Comparison of ENCODE assay signal across 8 cellular contexts in the genomic region with DNA sequence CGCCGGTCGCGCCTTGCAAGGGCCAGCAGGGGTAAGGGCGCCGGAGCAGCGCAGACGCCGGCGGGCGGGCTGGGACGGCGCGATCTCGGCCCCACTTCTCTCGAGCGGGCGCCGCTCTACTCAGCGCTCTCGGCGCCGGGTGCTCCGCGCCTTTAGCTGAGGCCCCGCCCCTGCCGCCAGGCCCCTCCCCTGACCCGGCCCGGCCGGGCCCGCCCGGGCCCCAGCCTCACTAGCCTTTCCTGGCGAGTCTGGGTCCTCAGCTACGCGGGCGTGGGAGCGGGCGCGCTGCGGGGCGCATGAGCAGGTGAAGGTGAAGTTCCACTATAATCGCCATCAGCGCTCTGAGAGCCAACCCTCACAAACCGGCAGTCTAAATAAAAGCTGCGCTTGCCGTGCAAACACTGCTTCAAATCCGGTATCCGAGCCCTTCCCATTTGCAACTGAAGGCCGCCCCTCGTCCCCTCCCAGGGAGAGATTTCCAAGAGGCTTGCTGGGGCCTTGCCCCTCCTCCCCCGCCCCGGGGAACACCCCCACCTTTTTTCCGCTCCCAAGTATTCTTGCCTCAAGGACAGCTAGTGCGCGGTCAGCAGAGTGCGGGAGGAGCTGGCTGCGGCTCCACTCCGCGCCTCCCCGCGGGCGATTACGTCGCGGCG. TPM values are rescaled to one million over a fixed set of nuclear protein-coding genes. Genes with fewer than 3 reads are reported as not detected.
DNase-seq lines count a peak whose midpoint lies in the region; ATAC-seq, FAIRE-seq and TF ChIP-seq lines count a peak whose summit lies in the region.

A gene with protein sequence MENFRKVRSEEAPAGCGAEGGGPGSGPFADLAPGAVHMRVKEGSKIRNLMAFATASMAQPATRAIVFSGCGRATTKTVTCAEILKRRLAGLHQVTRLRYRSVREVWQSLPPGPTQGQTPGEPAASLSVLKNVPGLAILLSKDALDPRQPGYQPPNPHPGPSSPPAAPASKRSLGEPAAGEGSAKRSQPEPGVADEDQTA (minus strand): TSS at position 125 of the 653 bp plus-strand sequence. CDS start 189 bp downstream, outside the sequence.

- H3K4me1 Mint-ChIP-seq in activated CD4-positive, alpha-beta T cell treated with anti-CD3 and anti-CD28 coated beads for 36 hours: peaks cover 46% of the 10 kb centered on the region

- intact Hi-C loops in activated CD4-positive, alpha-beta T cell treated with anti-CD3 and anti-CD28 coated beads for 36 hours (cut with DNase I, micrococcal nuclease): loop anchor here (1.0 to 10.0 kb wide), 13 partner anchors 18 to 496 kb away; a partner anchor contains a TSS
- intact Hi-C loops in colonic mucosa (cut with DNase I): loop anchor here (10.0 kb wide), 1 partner anchor 322 kb away; no protein-coding TSS in a partner anchor

- no peaks in the 10 kb centered on the region for H3K9me3 ChIP-seq in colonic mucosa

- H3K27ac ChIP-seq in colonic mucosa (peak within 1 kb of the TSS; percentile 92), layer of hippocampus (ENCODE audit: low read depth, low read length) (peak within 1 kb of the TSS; percentile 38)

- no peaks in the 10 kb centered on the region for H3K36me3 Mint-ChIP-seq in activated CD4-positive, alpha-beta T cell treated with anti-CD3 and anti-CD28 coated beads for 36 hours (ENCODE audit: low read depth)

- no peaks in the 10 kb centered on the region for H3K36me3 ChIP-seq in colonic mucosa

- CTCF ChIA-PET in activated CD4-positive, alpha-beta T cell treated with anti-CD3 and anti-CD28 coated beads for 36 hours (lab: Charles Lee): interaction anchor here (0.6 to 1.5 kb wide), 10 partner anchors 11 to 245 kb away, joined by 3 to 8 read pairs (median 4); a partner anchor contains a TSS

- peaks cover 5% of the 10 kb centered on the region for H3K27me3 ChIP-seq in colonic mucosa
- no peaks in the 10 kb centered on the region for H3K27me3 ChIP-seq in layer of hippocampus (ENCODE audit: control insufficient read depth, insufficient read depth, low read length)

- H3K27ac Mint-ChIP-seq in activated CD4-positive, alpha-beta T cell treated with anti-CD3 and anti-CD28 coated beads for 36 hours: no peak within 1 kb of the TSS

- DNase-seq in GM12892 (ENCODE audit: insufficient read length) (peak; percentile 84), NCI-H1930 (lab: John Stamatoyannopoulos, UW) (peak; percentile 63 to 79), colonic mucosa (peak; percentile 89)
- DNase-seq in activated CD4-positive, alpha-beta T cell treated with anti-CD3 and anti-CD28 coated beads for 36 hours: peak; percentile 85
- peak; percentile 55 to 76 for DNase-seq in stimulated activated CD4-positive, alpha-beta T cell treated with anti-CD3 and anti-CD28 coated beads, Interleukin-15, amount 100 ng/mL, for 48 hours (ENCODE audit: low read depth in 2 of 2)

- peak; percentile 87 for ATAC-seq in HG02759 (IDR thresholded peaks at IDR 0.05; ENCODE audit: unreplicated experiment)
- ATAC-seq in activated CD4-positive, alpha-beta T cell treated with anti-CD3 and anti-CD28 coated beads for 36 hours: peak; percentile 84
- no peak for ATAC-seq in GM18858 (IDR thresholded peaks at IDR 0.05; ENCODE audit: unreplicated experiment)

- H3K4me3 Mint-ChIP-seq in activated CD4-positive, alpha-beta T cell treated with anti-CD3 and anti-CD28 coated beads for 36 hours: peak within 1 kb of the TSS; percentile 65

- FAIRE-seq in GM12892 (lab: Jason Lieb, UNC): peak; percentile 67

- peaks cover 25% of the 10 kb centered on the region for H3K27me3 Mint-ChIP-seq in activated CD4-positive, alpha-beta T cell treated with anti-CD3 and anti-CD28 coated beads for 36 hours

- H3K4me1 ChIP-seq in colonic mucosa: peaks cover 18% of the 10 kb centered on the region

- peak within 1 kb of the TSS; percentile 69 for H3K4me3 ChIP-seq in colonic mucosa

- TF ChIP-seq POLR2A in GM12892 (IDR thresholded peaks at IDR 0.05; ENCODE audit: low read depth, low read length): peak; percentile 50; the same call in 1 of the 2 replicates

- no peaks in the 10 kb centered on the region for H3K9me3 Mint-ChIP-seq in activated CD4-positive, alpha-beta T cell treated with anti-CD3 and anti-CD28 coated beads for 36 hours (ENCODE audit: low read depth)

- POLR2A ChIA-PET in activated CD4-positive, alpha-beta T cell treated with anti-CD3 and anti-CD28 coated beads for 36 hours (lab: Charles Lee): interaction anchor here (0.6 to 1.0 kb wide), 5 partner anchors 19 to 680 kb away, joined by 3 to 4 read pairs (median 3); a partner anchor contains a TSS

- TF ChIP-seq CTCF in colonic mucosa (IDR thresholded peaks at IDR 0.05): no peak

- peak within 1 kb of the TSS; percentile 92 to 93 for H3K9ac ChIP-seq in colonic mucosa (ENCODE audit: low read depth in 2 of 2, low read length in 2 of 2)

RNA-seq across cellular contexts. Expression of the gene that starts here (rescaled TPM):
- 1.3 TPM for polyA plus RNA-seq in GM12892 (2012; ENCODE audit: missing spikeins)
- 1 to 10 TPM; 5.4 to 6.2 TPM for total RNA-seq in activated CD4-positive, alpha-beta T cell treated with anti-CD3 and anti-CD28 coated beads for 36 hours
- total RNA-seq in colonic mucosa: 10 to 100 TPM in 1 of 2 donors, 1 to 10 TPM in 1; 7.8 to 25.5 TPM
